8 cellular contexts compared by ENCODE assay signal in the genomic region with DNA sequence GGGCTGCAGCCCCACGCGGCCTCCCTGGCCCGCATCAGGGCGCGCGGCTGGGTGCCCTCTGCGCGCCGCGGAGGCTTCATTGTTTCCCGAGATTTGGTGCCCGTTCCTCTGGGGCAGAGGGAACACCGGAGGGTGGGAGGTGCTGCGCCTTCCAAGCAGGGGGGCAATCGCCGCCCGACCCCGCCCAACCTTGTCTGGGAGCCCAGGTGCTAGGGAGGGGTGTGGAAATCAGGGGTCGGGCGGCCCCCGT. TPM values are rescaled to one million over a fixed set of nuclear protein-coding genes. Genes with fewer than 3 reads are reported as not detected.
DNase-seq lines count a peak whose midpoint lies in the region; ATAC-seq and TF ChIP-seq lines count a peak whose summit lies in the region.
"Had no signal": no experiment of that assay in that cellular context is flagged by ENCODE, and none has a peak within 500 bp of the region (broad histone marks: within the 10 kb centered on the region; RNA-seq: fewer than 3 reads in every experiment).

No MANE protein-coding gene starts in this region.

- CTCF ChIA-PET in activated CD8-positive, alpha-beta T cell treated with anti-CD3 and anti-CD28 coated beads, Interleukin-2, amount 10 ng/mL, durations not matched to agents 7 days and 5 days (lab: Charles Lee), result no interaction called here

- DNase-seq in HFF-Myc (ENCODE audit: extremely low read depth, low read depth) (no peak), adrenal gland (no peak), testis (no peak), NCI-H1436 (lab: John Stamatoyannopoulos, UW) (no peak)
- DNase-seq in activated CD8-positive, alpha-beta T cell treated with anti-CD3 and anti-CD28 coated beads, Interleukin-2, amount 10 ng/mL, durations not matched to agents 7 days and 5 days, result no peak
- DNase-seq: activated CD4-positive, alpha-beta T cell treated with anti-CD3 and anti-CD28 coated beads for 1 hour had no signal

- H3K27ac ChIP-seq in adrenal gland (peak overlapping the region in 4 of 5 donors; percentile 75 to 93 (median 87)), iPS-20b (ENCODE audit: low read length) (no peak overlapping the region), testis (peak overlapping the region; percentile 75 to 81)

- no peak for TF ChIP-seq POLR2A in adrenal gland (IDR thresholded peaks at IDR 0.05)
- TF ChIP-seq POLR2A in testis (IDR thresholded peaks at IDR 0.05), result no peak

- no peaks in the 10 kb centered on the region for H3K36me3 Mint-ChIP-seq in activated CD8-positive, alpha-beta T cell treated with anti-CD3 and anti-CD28 coated beads, Interleukin-2, amount 10 ng/mL, durations not matched to agents 7 days and 5 days (ENCODE audit: low read depth)

- H3K4me1 ChIP-seq in adrenal gland (replicated peaks in 1 of 2), result peaks cover 20 to 28% of the 10 kb centered on the region in 2 donors
- H3K4me1 ChIP-seq in iPS-20b (ENCODE audit: insufficient read depth, low read length), result no peaks in the 10 kb centered on the region; the same call in 1 of the 2 replicates
- H3K4me1 ChIP-seq in testis, result peaks cover 6% of the 10 kb centered on the region

- intact Hi-C loops in adrenal gland (cut with DNase I), result loop anchor here (10.0 kb wide), 2 partner anchors 529 to 1299 kb away; no protein-coding TSS in a partner anchor
- intact Hi-C loops in testis (cut with DNase I; ENCODE audit: low total_unique reads), result loop anchor here (10.0 kb wide), 2 partner anchors 141 to 1299 kb away; no protein-coding TSS in a partner anchor

- TF ChIP-seq CTCF in HFF-Myc (IDR thresholded peaks at IDR 0.05; ENCODE audit: low read depth, low read length, missing control alignments), result no peak
- TF ChIP-seq CTCF in adrenal gland (IDR thresholded peaks at IDR 0.05), result no peak
- no peak for TF ChIP-seq CTCF in testis (IDR thresholded peaks at IDR 0.05)

- peaks cover 21% of the 10 kb centered on the region for H3K4me1 Mint-ChIP-seq in activated CD8-positive, alpha-beta T cell treated with anti-CD3 and anti-CD28 coated beads, Interleukin-2, amount 10 ng/mL, durations not matched to agents 7 days and 5 days (ENCODE audit: low read depth)

- H3K9me3 ChIP-seq in adrenal gland (replicated peaks in 1 of 3) (no peaks in the 10 kb centered on the region), iPS-20b (ENCODE audit: insufficient read depth, low read depth, low read length) (no peaks in the 10 kb centered on the region), testis (no peaks in the 10 kb centered on the region)

- POLR2A ChIA-PET in activated CD8-positive, alpha-beta T cell treated with anti-CD3 and anti-CD28 coated beads, Interleukin-2, amount 10 ng/mL, durations not matched to agents 7 days and 5 days (lab: Charles Lee), result no interaction called here

- peak overlapping the region; percentile 86 for H3K4me3 ChIP-seq in HFF-Myc (replicated peaks; ENCODE audit: low read depth, low read length)
- H3K4me3 ChIP-seq in adrenal gland, result peak overlapping the region in 2 of 4 donors; percentile 63 to 78
- peak overlapping the region; percentile 74; the same call in 1 of the 2 replicates for H3K4me3 ChIP-seq in iPS-20b (ENCODE audit: low read length)
- H3K4me3 ChIP-seq in testis, result peak overlapping the region; percentile 67 to 68

- no peak for ATAC-seq in activated CD8-positive, alpha-beta T cell treated with anti-CD3 and anti-CD28 coated beads, Interleukin-2, amount 10 ng/mL, durations not matched to agents 7 days and 5 days
- ATAC-seq in GM18873 (IDR thresholded peaks at IDR 0.05; ENCODE audit: low FRiP score, unreplicated experiment), result no peak

- no peak overlapping the region for H3K4me3 Mint-ChIP-seq in activated CD8-positive, alpha-beta T cell treated with anti-CD3 and anti-CD28 coated beads, Interleukin-2, amount 10 ng/mL, durations not matched to agents 7 days and 5 days

- H3K36me3 ChIP-seq in adrenal gland (replicated peaks in 1 of 2) (no peaks in the 10 kb centered on the region), iPS-20b (ENCODE audit: insufficient read depth, low read depth, low read length) (no peaks in the 10 kb centered on the region), testis (ENCODE audit: low read depth, missing control alignments) (no peaks in the 10 kb centered on the region)

- H3K27me3 Mint-ChIP-seq in activated CD8-positive, alpha-beta T cell treated with anti-CD3 and anti-CD28 coated beads, Interleukin-2, amount 10 ng/mL, durations not matched to agents 7 days and 5 days (ENCODE audit: low read depth), result peaks cover 67% of the 10 kb centered on the region

- no peak overlapping the region for H3K27ac Mint-ChIP-seq in activated CD8-positive, alpha-beta T cell treated with anti-CD3 and anti-CD28 coated beads, Interleukin-2, amount 10 ng/mL, durations not matched to agents 7 days and 5 days

- no peaks in the 10 kb centered on the region for H3K9me3 Mint-ChIP-seq in activated CD8-positive, alpha-beta T cell treated with anti-CD3 and anti-CD28 coated beads, Interleukin-2, amount 10 ng/mL, durations not matched to agents 7 days and 5 days (ENCODE audit: insufficient read depth)

- H3K9ac ChIP-seq in iPS-20b (ENCODE audit: low read depth, low read length), result no peak overlapping the region

- 0 to 1% methylated on average over 21 of the region's 21 CpGs; no CpG with 5 or more reads in 2 of the 4 donors for WGBS in adrenal gland, 4 donors
- 1% methylated on average over 20 of the region's 21 CpGs; no CpG with 5 or more reads in 1 of the 2 donors for WGBS in testis, 2 donors

- H3K27me3 ChIP-seq in adrenal gland (no peaks in the 10 kb centered on the region), iPS-20b (ENCODE audit: insufficient read depth, low read length) (peaks cover 78% of the 10 kb centered on the region), testis (no peaks in the 10 kb centered on the region)

RNA-seq across cellular contexts. Expression of gene NRP1, which starts 1.0 kb away (rescaled TPM):
- total RNA-seq in adrenal gland (100 to 1,000 TPM in 4 of 8 donors, 10 to 100 TPM in 4; 56.3 to 151 (median 115) TPM), testis (10 to 100 TPM; 15.9 to 17.1 TPM)
- polyA plus RNA-seq in adrenal gland (10 to 100 TPM; 20.2 to 55.8 (median 27.9) TPM), testis (ENCODE audit: insufficient read depth, low read depth, low replicate concordance) (23.8 TPM)
- under 1 TPM; 0.11 to 0.23 TPM for total RNA-seq in activated CD8-positive, alpha-beta T cell treated with anti-CD3 and anti-CD28 coated beads, Interleukin-2, amount 10 ng/mL, durations not matched to agents 7 days and 5 days

Comparison
In these comparisons a context has a peak if more than half of its experiments do, and no peak if none do; other contexts are left out.
1. RNA of gene NRP1, which starts 1.0 kb away (total RNA-seq): 56.3 to 151 TPM in adrenal gland and 15.9 to 17.1 TPM in testis; 0.11 to 0.23 TPM in activated CD8-positive, alpha-beta T cell treated with anti-CD3 and anti-CD28 coated beads, Interleukin-2, amount 10 ng/mL, durations not matched to agents 7 days and 5 days; every median in the first group is over 10 times any median in the second.